1 cellular context compared by ENCODE assay signal in genomic region chr10:122953827-122954730, GRCh38.
TF ChIP-seq lines count a peak whose summit lies in the region.

A gene with protein sequence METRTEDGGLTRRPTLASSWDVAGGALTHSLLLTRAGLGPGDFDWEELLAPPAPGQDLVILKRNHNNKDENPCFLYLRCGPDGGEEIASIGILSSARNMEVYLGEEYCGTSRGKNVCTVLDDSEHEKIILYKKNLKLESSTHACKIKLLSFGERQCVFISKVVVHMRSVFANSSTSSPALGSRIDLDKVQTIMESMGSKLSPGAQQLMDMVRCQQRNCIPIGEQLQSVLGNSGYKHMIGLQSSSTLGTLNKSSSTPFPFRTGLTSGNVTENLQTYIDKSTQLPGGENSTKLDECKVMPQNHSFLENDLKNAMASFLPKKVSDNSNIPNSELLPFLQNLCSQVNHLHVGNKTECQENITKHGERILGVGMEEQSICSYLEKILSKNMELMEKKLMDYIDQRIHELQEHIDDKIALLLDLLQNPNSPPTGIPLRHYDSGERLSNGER (minus strand): TSS chr10:122954227. CDS start chr10:122954178, 49 bp downstream.

TF ChIP-seq in K562, 482 proteins besides CTCF, POLR2A, EP300 and RAD21 (continued from another document and continues in another):
- TF ChIP-seq, protein P1, sequence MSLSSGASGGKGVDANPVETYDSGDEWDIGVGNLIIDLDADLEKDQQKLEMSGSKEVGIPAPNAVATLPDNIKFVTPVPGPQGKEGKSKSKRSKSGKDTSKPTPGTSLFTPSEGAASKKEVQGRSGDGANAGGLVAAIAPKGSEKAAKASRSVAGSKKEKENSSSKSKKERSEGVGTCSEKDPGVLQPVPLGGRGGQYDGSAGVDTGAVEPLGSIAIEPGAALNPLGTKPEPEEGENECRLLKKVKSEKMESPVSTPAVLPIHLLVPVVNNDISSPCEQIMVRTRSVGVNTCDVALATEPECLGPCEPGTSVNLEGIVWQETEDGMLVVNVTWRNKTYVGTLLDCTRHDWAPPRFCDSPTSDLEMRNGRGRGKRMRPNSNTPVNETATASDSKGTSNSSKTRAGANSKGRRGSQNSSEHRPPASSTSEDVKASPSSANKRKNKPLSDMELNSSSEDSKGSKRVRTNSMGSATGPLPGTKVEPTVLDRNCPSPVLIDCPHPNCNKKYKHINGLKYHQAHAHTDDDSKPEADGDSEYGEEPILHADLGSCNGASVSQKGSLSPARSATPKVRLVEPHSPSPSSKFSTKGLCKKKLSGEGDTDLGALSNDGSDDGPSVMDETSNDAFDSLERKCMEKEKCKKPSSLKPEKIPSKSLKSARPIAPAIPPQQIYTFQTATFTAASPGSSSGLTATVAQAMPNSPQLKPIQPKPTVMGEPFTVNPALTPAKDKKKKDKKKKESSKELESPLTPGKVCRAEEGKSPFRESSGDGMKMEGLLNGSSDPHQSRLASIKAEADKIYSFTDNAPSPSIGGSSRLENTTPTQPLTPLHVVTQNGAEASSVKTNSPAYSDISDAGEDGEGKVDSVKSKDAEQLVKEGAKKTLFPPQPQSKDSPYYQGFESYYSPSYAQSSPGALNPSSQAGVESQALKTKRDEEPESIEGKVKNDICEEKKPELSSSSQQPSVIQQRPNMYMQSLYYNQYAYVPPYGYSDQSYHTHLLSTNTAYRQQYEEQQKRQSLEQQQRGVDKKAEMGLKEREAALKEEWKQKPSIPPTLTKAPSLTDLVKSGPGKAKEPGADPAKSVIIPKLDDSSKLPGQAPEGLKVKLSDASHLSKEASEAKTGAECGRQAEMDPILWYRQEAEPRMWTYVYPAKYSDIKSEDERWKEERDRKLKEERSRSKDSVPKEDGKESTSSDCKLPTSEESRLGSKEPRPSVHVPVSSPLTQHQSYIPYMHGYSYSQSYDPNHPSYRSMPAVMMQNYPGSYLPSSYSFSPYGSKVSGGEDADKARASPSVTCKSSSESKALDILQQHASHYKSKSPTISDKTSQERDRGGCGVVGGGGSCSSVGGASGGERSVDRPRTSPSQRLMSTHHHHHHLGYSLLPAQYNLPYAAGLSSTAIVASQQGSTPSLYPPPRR (CRISPR knock-in tag; IDR thresholded peaks at IDR 0.05; ENCODE audit: borderline replicate concordance), result no peak
- TF ChIP-seq CSDE1 (IDR thresholded peaks at IDR 0.05) (no peak), RBM34 (IDR thresholded peaks at IDR 0.05; ENCODE audit: borderline replicate concordance, insufficient read depth, low read length) (no peak), MCM3 (IDR thresholded peaks at IDR 0.05) (no peak), KHSRP (IDR thresholded peaks at IDR 0.05) (no peak), KLF16 (IDR thresholded peaks at IDR 0.05) (no peak), SIRT6 (IDR thresholded peaks at IDR 0.05; ENCODE audit: low read depth, low read length) (no peak), ZNF507 (tag; conservative IDR thresholded peaks at IDR 0.05) (no peak), SAFB (IDR thresholded peaks at IDR 0.05; ENCODE audit: borderline replicate concordance, low read depth, low read length) (no peak), FOSL1 (tag; conservative IDR thresholded peaks at IDR 0.05) (no peak), NONO (IDR thresholded peaks at IDR 0.05; ENCODE audit: low read depth in 2 of 2, low read length in 1 of 2) (no peak), ZNF174 (CRISPR knock-in tag; IDR thresholded peaks at IDR 0.05) (no peak), CBX3 (IDR thresholded peaks at IDR 0.05; ENCODE audit: borderline replicate concordance in 1 of 2, low read length in 2 of 2) (peak in 1 of 2 experiments; percentile 95; a peak in 2 of 3 replicates), NFE2 (IDR thresholded peaks at IDR 0.05; ENCODE audit: low read depth) (no peak), SLC30A9 (CRISPR knock-in tag; IDR thresholded peaks at IDR 0.05) (no peak), MYNN (IDR thresholded peaks at IDR 0.05) (no peak), MYNN (CRISPR knock-in tag; IDR thresholded peaks at IDR 0.05) (no peak), ZNF586 (CRISPR knock-in tag; conservative IDR thresholded peaks at IDR 0.05) (no peak), ZSCAN29 (IDR thresholded peaks at IDR 0.05) (peak; percentile 89), SNRNP70 (optimal IDR thresholded peaks at IDR 0.05; ENCODE audit: low read depth, low read length) (no peak), BHLHE40 (IDR thresholded peaks at IDR 0.05; ENCODE audit: low read length) (peak; percentile 51), ZMIZ1 (IDR thresholded peaks at IDR 0.05; ENCODE audit: low read depth in 2 of 2, low read length in 2 of 2) (no peak), ILF3 (IDR thresholded peaks at IDR 0.05; ENCODE audit: borderline replicate concordance) (no peak), CBFA2T2 (conservative IDR thresholded peaks at IDR 0.05) (no peak), TCF3 (CRISPR knock-in tag; IDR thresholded peaks at IDR 0.05) (no peak), ZNF57 (CRISPR knock-in tag; IDR thresholded peaks at IDR 0.05) (no peak), ZHX1 (conservative IDR thresholded peaks at IDR 0.05; ENCODE audit: low read length) (no peak), TAF1 (IDR thresholded peaks at IDR 0.05; ENCODE audit: control insufficient read depth, extremely low read depth, insufficient read depth, low read length, severe bottlenecking) (peak; percentile 84), TRIM24 (IDR thresholded peaks at IDR 0.05) (peak in 1 of 2 experiments; percentile 94; a peak in 2 of 4 replicates), POLR3A (IDR thresholded peaks at IDR 0.05; ENCODE audit: borderline replicate concordance, extremely low read depth, insufficient read depth, insufficient read length) (no peak), SOX6 (IDR thresholded peaks at IDR 0.05) (0 out of 2 replicates have a peak, but pooled peaks have one; percentile 13), ZNF764 (CRISPR knock-in tag; IDR thresholded peaks at IDR 0.05; ENCODE audit: low read depth) (no peak), ZNF518B (CRISPR knock-in tag; IDR thresholded peaks at IDR 0.05) (no peak), SMARCA5 (IDR thresholded peaks at IDR 0.05) (no peak), BRD9 (IDR thresholded peaks at IDR 0.05; ENCODE audit: low read depth, partially characterized antibody) (no peak), ZBED1 (IDR thresholded peaks at IDR 0.05) (no peak), KAT7 (CRISPR knock-in tag; IDR thresholded peaks at IDR 0.05; ENCODE audit: borderline replicate concordance) (peak; percentile 82), CHD2 (IDR thresholded peaks at IDR 0.05; ENCODE audit: low read depth, low read length) (no peak), SREBF2 (CRISPR knock-in tag; IDR thresholded peaks at IDR 0.05) (no peak), RBM22 (IDR thresholded peaks at IDR 0.05; ENCODE audit: low read depth, low read length, poor library complexity, severe bottlenecking) (no peak), SRSF9 (IDR thresholded peaks at IDR 0.05; ENCODE audit: borderline replicate concordance, low read depth, low read length) (no peak), SFPQ (IDR thresholded peaks at IDR 0.05; ENCODE audit: low read depth, low read length) (no peak), HOXB6 (CRISPR knock-in tag; IDR thresholded peaks at IDR 0.05; ENCODE audit: borderline replicate concordance) (no peak), ZBTB33 (CRISPR knock-in tag; IDR thresholded peaks at IDR 0.05) (peak; percentile 39; the same call in 1 of the 2 replicates), NR2C1 (IDR thresholded peaks at IDR 0.05) (no peak), NR2C1 (tag; IDR thresholded peaks at IDR 0.05) (no peak; the same call in 1 of the 2 replicates)
